Comparison of ENCODE assay signal across 26 cellular contexts in the genomic region with DNA sequence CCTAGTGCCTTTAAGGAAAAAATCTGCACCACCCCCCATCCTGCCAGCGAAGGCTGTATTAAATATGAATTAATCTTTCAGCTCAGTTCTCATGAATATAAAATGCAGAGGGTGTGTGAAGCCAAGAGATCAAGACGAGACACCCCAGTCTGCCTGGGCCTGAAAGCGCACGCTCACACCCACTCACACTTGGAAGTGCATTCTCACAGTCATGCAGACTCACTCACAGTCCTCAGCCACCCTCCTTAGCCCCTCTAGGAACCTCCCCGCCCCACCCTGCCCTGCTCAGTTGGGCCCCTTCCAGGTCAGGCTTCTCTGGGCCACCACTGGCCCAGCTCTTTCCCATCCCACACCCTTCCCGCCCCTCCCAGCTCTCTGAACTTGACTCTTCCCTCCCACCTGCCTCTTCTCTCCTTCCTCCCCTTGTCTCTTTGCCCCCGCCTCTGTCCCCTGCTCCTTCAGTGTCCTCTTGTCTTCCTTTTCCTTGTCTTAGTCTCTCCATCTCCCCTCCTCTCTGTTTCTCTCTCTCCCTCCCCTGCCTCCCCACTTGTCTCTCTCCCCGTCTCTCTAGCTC.
DNase-seq lines count a peak whose midpoint lies in the region; ATAC-seq and TF ChIP-seq lines count a peak whose summit lies in the region.
"Had no signal": no experiment of that assay in that cellular context is flagged by ENCODE, and none has a peak within 500 bp of the region (broad histone marks: within the 10 kb centered on the region; RNA-seq: fewer than 3 reads in every experiment).

No MANE protein-coding gene starts in this region.

- intact Hi-C loops in MCF 10A (cut with micrococcal nuclease) = no loop called here
- intact Hi-C loops in breast epithelium (cut with DNase I; ENCODE audit: low total_unique reads) = no loop called here

- TF ChIP-seq POLR2A in breast epithelium (IDR thresholded peaks at IDR 0.05) = no peak

- H3K9me3 Mint-ChIP-seq in MCF 10A (ENCODE audit: unreplicated experiment) = no peaks in the 10 kb centered on the region
- H3K9me3 Mint-ChIP-seq in type B pancreatic cell = no peaks in the 10 kb centered on the region
- H3K9me3 Mint-ChIP-seq: activated CD8-positive, alpha-beta T cell treated with anti-CD3 and anti-CD28 coated beads for 36 hours; activated naive CD8-positive, alpha-beta T cell treated with anti-CD3 and anti-CD28 coated beads for 36 hours; CD4-positive, CD25-positive, alpha-beta regulatory T cell; memory B cell; stimulated activated naive CD8-positive, alpha-beta T cell treated with anti-CD3 and anti-CD28 coated beads, Interleukin-15, Interleukin-2, amounts not matched to agents 100 ng/mL and 50 ng/mL, for 24 hours had no signal

- no peak overlapping the region for H3K4me3 ChIP-seq in breast epithelium
- H3K4me3 ChIP-seq: ascending aorta, GM12878, heart left ventricle, psoas muscle, thyroid gland had no signal

- POLR2A ChIA-PET in MCF 10A (lab: Yijun Ruan, JAX) = no interaction called here

- H3K27ac Mint-ChIP-seq in MCF 10A (ENCODE audit: low read depth, unreplicated experiment) = no peak overlapping the region
- peak overlapping the region; percentile 67 for H3K27ac Mint-ChIP-seq in type B pancreatic cell
- H3K27ac Mint-ChIP-seq: activated CD8-positive, alpha-beta T cell treated with anti-CD3 and anti-CD28 coated beads for 36 hours; activated naive CD8-positive, alpha-beta T cell treated with anti-CD3 and anti-CD28 coated beads for 36 hours; CD4-positive, CD25-positive, alpha-beta regulatory T cell; memory B cell; stimulated activated naive CD8-positive, alpha-beta T cell treated with anti-CD3 and anti-CD28 coated beads, Interleukin-15, Interleukin-2, amounts not matched to agents 100 ng/mL and 50 ng/mL, for 24 hours had no signal

- TF ChIP-seq CTCF in MCF 10A (IDR thresholded peaks at IDR 0.05; ENCODE audit: unreplicated experiment) (no peak), breast epithelium (IDR thresholded peaks at IDR 0.05) (no peak), type B pancreatic cell (conservative IDR thresholded peaks at IDR 0.05) (no peak)

- CTCF ChIA-PET in MCF 10A (lab: Yijun Ruan, JAX) = interaction anchor here (0.6 kb wide), 1 partner anchor 30 kb away, joined by 3 read pairs; no protein-coding TSS in a partner anchor

- ATAC-seq in GM19023 (IDR thresholded peaks at IDR 0.05; ENCODE audit: unreplicated experiment) = no peak
- ATAC-seq: activated CD8-positive, alpha-beta T cell treated with anti-CD3 and anti-CD28 coated beads for 36 hours; GM12878; left cardiac atrium; psoas muscle had no signal

- H3K4me1 Mint-ChIP-seq in MCF 10A (ENCODE audit: insufficient read depth, unreplicated experiment) (peaks cover 12% of the 10 kb centered on the region), type B pancreatic cell (ENCODE audit: unreplicated experiment) (peaks cover 46% of the 10 kb centered on the region)
- H3K4me1 Mint-ChIP-seq: activated naive CD8-positive, alpha-beta T cell treated with anti-CD3 and anti-CD28 coated beads for 36 hours; CD4-positive, CD25-positive, alpha-beta regulatory T cell; memory B cell had no signal

- DNase-seq in MCF 10A (ENCODE audit: unreplicated experiment) = peak; percentile 3
- no peak for DNase-seq in breast epithelium (ENCODE audit: low spot score in 2 of 2)
- DNase-seq in left kidney (ENCODE audit: low read depth, low spot score) = peak; percentile 43
- DNase-seq in type B pancreatic cell (ENCODE audit: extremely low spot score, unreplicated experiment) = no peak
- no peak for DNase-seq in SKM-1 (lab: John Stamatoyannopoulos, UW; ENCODE audit: unreplicated experiment)
- no peak for DNase-seq in stimulated activated CD4-positive, alpha-beta T cell treated with anti-CD3 and anti-CD28 coated beads, Interleukin-2, amount 100 ng/mL, for 48 hours
- DNase-seq: activated CD8-positive, alpha-beta T cell treated with anti-CD3 and anti-CD28 coated beads for 36 hours; activated naive CD8-positive, alpha-beta T cell treated with anti-CD3 and anti-CD28 coated beads for 36 hours; CD4-positive, CD25-positive, alpha-beta regulatory T cell; foreskin fibroblast; heart left ventricle; left cardiac atrium; NCI-H1092; NCI-H187; NCI-H526 treated with DMSO at 0.1 percent for 48 hours; stimulated activated CD4-positive, alpha-beta T cell treated with anti-CD3 and anti-CD28 coated beads, Interleukin-15, amount 100 ng/mL, for 24 hours had no signal

- no peaks in the 10 kb centered on the region for H3K4me1 ChIP-seq in breast epithelium

- no peaks in the 10 kb centered on the region for H3K36me3 ChIP-seq in breast epithelium
- H3K36me3 ChIP-seq: ascending aorta, heart left ventricle, thyroid gland had no signal

- no peak overlapping the region for H3K4me3 Mint-ChIP-seq in MCF 10A (ENCODE audit: unreplicated experiment)
- no peak overlapping the region for H3K4me3 Mint-ChIP-seq in type B pancreatic cell
- H3K4me3 Mint-ChIP-seq: activated CD8-positive, alpha-beta T cell treated with anti-CD3 and anti-CD28 coated beads for 36 hours; activated naive CD8-positive, alpha-beta T cell treated with anti-CD3 and anti-CD28 coated beads for 36 hours; CD4-positive, CD25-positive, alpha-beta regulatory T cell; memory B cell; stimulated activated naive CD8-positive, alpha-beta T cell treated with anti-CD3 and anti-CD28 coated beads, Interleukin-15, Interleukin-2, amounts not matched to agents 100 ng/mL and 50 ng/mL, for 24 hours had no signal

- no peaks in the 10 kb centered on the region for H3K36me3 Mint-ChIP-seq in MCF 10A (ENCODE audit: insufficient read depth, unreplicated experiment)
- H3K36me3 Mint-ChIP-seq in type B pancreatic cell = no peaks in the 10 kb centered on the region
- H3K36me3 Mint-ChIP-seq: activated naive CD8-positive, alpha-beta T cell treated with anti-CD3 and anti-CD28 coated beads for 36 hours; CD4-positive, CD25-positive, alpha-beta regulatory T cell; memory B cell had no signal

- no peaks in the 10 kb centered on the region for H3K27me3 Mint-ChIP-seq in MCF 10A (ENCODE audit: insufficient read depth, unreplicated experiment)
- no peaks in the 10 kb centered on the region for H3K27me3 Mint-ChIP-seq in type B pancreatic cell
- H3K27me3 Mint-ChIP-seq: CD4-positive, CD25-positive, alpha-beta regulatory T cell; stimulated activated naive CD8-positive, alpha-beta T cell treated with anti-CD3 and anti-CD28 coated beads, Interleukin-15, Interleukin-2, amounts not matched to agents 100 ng/mL and 50 ng/mL, for 24 hours had no signal

- no peaks in the 10 kb centered on the region for H3K27me3 ChIP-seq in breast epithelium
- H3K27me3 ChIP-seq: ascending aorta, thyroid gland had no signal

- BruUV-seq in MCF 10A (replicated peaks; lab: Mats Ljungman, UMichigan) = no TSS peak

- H3K27ac ChIP-seq in breast epithelium (no peak overlapping the region), cingulate gyrus (ENCODE audit: low read depth, low read length) (peak overlapping the region; percentile 98)
- H3K27ac ChIP-seq: 22Rv1, ascending aorta, epithelial cell of prostate, heart left ventricle, psoas muscle, thyroid gland had no signal

- no peaks in the 10 kb centered on the region for H3K9me3 ChIP-seq in breast epithelium
- H3K9me3 ChIP-seq: ascending aorta, heart left ventricle, psoas muscle, thyroid gland had no signal

Comparison
In these comparisons a context has a peak if more than half of its experiments do, and no peak if none do; other contexts are left out.
1. DNase-seq: peak in MCF 10A (single experiment) and left kidney (single experiment); none in breast epithelium (0 of 2), type B pancreatic cell (single experiment), SKM-1 (single experiment) and stimulated activated CD4-positive, alpha-beta T cell treated with anti-CD3 and anti-CD28 coated beads, Interleukin-2, amount 100 ng/mL, for 48 hours (0 of 2).